ENCODE assay signal across 1 cellular context in the genomic region with DNA sequence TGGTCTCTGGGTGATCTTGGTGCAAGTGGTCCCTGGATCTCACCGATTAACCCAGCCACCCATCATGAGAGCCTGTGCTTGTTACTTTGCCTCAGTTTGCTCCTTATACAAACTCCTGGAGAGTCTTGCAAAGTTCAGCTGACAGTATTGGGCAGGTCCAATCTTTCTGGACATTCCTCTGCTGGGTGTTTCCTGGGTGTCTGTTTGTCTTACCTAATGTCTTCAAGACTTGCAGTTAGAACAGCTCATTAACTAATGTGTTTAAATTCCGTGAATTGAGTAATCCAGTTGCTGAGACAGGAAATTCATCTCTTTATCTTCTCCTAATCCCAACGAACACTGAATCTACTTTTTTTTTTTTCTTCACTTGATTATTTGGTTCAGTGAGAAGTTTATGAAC.
TF ChIP-seq lines count a peak whose summit lies in the region.

No MANE protein-coding gene starts in this region.

TF ChIP-seq in K562, 482 proteins besides CTCF, POLR2A, EP300 and RAD21:
- TF ChIP-seq CBX8 (IDR thresholded peaks at IDR 0.05; ENCODE audit: borderline replicate concordance, extremely low read depth, low read depth, low read length, poor library complexity, severe bottlenecking) (no peak), KLF1 (tag; IDR thresholded peaks at IDR 0.05) (peak; percentile 74; the same call in 1 of the 2 replicates)
